1 cellular context compared by ENCODE assay signal in the genomic region with DNA sequence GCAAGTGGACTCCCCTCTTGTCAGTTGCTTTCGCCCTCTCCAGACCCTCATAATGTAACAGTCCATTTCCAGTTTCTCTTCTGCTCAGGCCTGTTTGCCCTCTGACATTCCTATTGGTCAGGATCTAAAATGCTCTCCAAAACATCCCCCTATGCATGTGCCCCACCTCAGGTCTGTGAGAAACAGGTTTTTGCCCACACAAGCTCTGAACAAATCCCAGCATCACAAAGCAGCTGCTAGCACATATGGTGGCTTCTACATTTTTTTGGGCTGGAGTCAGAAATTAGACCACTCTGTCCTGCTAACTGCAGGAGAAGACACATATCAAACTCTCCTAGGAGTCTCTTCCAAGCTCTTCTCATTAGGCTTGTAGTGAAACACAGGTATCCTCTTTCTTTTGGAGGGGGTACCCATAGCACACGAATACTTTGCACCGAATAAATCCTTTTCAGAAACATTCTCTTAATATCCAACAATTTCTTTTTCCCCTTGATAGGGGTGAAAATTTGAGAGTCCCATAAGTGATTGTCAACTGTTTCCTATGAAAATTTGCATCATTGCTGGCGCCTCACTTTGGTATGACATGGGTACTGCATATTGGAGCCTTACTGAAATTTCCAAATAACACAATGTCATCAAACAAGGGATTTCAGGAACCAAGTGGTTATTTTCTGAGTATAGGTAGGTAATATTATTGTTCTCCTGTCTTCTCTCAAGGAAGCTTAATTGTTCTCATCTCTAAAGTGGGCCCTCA.
TF ChIP-seq lines count a peak whose summit lies in the region.

No MANE protein-coding gene starts in this region.

TF ChIP-seq in H1, 55 proteins besides CTCF, POLR2A, EP300 and RAD21:
- TF ChIP-seq RFX5 (IDR thresholded peaks at IDR 0.05; ENCODE audit: borderline replicate concordance, low read depth, low read length) (no peak), TAF7 (optimal IDR thresholded peaks at IDR 0.05; ENCODE audit: borderline replicate concordance, low read depth, low read length) (peak; percentile 84)
